1 cellular context compared by ENCODE assay signal in the genomic region with DNA sequence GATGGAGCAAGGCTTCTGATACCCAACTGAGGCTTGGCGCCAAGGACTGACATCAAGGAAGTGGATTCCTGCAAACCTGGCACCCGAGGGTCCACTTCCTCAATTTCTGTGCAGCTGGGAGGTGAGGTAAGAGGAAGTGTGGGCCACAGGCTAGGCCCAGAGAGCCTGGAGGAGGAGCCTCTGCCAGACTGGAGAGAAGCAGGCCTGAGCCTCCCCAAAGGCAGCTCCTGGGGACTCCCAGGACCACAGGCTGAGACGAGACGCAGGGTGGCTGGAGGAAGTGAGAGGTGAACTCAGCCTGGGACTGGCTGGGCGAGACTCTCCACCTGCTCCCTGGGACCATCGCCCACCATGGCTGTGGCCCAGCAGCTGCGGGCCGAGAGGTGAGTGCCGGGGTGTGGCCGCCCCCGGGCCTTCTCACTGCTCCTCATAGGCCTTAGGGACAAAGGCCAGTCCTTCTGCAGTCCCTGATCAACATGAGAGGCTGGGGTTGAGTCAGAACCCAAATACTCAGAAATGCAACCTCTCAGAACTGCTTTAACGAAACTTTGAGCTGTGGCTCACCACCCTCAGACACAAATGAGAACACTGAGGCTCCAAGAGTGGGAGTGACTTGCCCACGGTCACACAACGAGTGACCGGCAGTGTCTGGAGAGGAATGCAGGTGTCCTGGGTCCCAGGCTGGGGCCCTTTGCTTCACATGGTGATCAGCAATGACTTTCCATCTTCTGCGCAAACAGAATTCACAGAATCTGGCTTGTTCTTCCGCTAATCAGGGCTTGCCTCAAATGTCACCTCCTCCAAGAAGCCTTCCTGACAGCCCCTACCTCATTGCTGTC.
TF ChIP-seq lines count a peak whose summit lies in the region.

A gene (plus strand): TSS at position 186 of the 839 bp plus-strand sequence. CDS start 166 bp downstream, at position 352.

TF ChIP-seq in WTC11, 78 proteins besides CTCF, POLR2A, EP300 and RAD21 (continued from another document):
- TF ChIP-seq, protein P1, sequence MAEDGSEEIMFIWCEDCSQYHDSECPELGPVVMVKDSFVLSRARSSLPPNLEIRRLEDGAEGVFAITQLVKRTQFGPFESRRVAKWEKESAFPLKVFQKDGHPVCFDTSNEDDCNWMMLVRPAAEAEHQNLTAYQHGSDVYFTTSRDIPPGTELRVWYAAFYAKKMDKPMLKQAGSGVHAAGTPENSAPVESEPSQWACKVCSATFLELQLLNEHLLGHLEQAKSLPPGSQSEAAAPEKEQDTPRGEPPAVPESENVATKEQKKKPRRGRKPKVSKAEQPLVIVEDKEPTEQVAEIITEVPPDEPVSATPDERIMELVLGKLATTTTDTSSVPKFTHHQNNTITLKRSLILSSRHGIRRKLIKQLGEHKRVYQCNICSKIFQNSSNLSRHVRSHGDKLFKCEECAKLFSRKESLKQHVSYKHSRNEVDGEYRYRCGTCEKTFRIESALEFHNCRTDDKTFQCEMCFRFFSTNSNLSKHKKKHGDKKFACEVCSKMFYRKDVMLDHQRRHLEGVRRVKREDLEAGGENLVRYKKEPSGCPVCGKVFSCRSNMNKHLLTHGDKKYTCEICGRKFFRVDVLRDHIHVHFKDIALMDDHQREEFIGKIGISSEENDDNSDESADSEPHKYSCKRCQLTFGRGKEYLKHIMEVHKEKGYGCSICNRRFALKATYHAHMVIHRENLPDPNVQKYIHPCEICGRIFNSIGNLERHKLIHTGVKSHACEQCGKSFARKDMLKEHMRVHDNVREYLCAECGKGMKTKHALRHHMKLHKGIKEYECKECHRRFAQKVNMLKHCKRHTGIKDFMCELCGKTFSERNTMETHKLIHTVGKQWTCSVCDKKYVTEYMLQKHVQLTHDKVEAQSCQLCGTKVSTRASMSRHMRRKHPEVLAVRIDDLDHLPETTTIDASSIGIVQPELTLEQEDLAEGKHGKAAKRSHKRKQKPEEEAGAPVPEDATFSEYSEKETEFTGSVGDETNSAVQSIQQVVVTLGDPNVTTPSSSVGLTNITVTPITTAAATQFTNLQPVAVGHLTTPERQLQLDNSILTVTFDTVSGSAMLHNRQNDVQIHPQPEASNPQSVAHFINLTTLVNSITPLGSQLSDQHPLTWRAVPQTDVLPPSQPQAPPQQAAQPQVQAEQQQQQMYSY (CRISPR knock-in tag; IDR thresholded peaks at IDR 0.05), result no peak
- TF ChIP-seq, protein P2, sequence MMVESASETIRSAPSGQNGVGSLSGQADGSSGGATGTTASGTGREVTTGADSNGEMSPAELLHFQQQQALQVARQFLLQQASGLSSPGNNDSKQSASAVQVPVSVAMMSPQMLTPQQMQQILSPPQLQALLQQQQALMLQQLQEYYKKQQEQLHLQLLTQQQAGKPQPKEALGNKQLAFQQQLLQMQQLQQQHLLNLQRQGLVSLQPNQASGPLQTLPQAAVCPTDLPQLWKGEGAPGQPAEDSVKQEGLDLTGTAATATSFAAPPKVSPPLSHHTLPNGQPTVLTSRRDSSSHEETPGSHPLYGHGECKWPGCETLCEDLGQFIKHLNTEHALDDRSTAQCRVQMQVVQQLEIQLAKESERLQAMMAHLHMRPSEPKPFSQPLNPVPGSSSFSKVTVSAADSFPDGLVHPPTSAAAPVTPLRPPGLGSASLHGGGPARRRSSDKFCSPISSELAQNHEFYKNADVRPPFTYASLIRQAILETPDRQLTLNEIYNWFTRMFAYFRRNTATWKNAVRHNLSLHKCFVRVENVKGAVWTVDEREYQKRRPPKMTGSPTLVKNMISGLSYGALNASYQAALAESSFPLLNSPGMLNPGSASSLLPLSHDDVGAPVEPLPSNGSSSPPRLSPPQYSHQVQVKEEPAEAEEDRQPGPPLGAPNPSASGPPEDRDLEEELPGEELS (CRISPR knock-in tag; IDR thresholded peaks at IDR 0.05), result no peak
